In genomic region chr5:1960595-1961303, GRCh38 we compare ENCODE assay signal across 19 cellular contexts.
DNase-seq lines count a peak whose midpoint lies in the region; ATAC-seq, FAIRE-seq and TF ChIP-seq lines count a peak whose summit lies in the region.
"Had no signal": no experiment of that assay in that cellular context is flagged by ENCODE, and none has a peak within 500 bp of the region (broad histone marks: within the 10 kb centered on the region; RNA-seq: fewer than 3 reads in every experiment).

No MANE protein-coding gene starts in this region.

- H3K9ac ChIP-seq in HepG2 (ENCODE audit: insufficient read depth, low read depth, low read length) (no peak overlapping the region), K562 (ENCODE audit: insufficient read depth in 1 of 2, low read depth in 2 of 2, low read length in 2 of 2) (no peak overlapping the region)
- H3K9ac ChIP-seq: SK-N-SH had no signal

- H3K4me1 ChIP-seq in HepG2 (ENCODE audit: insufficient read depth, low read length) (no peaks in the 10 kb centered on the region), right lobe of liver (no peaks in the 10 kb centered on the region), K562 (replicated peaks in 1 of 2; ENCODE audit: control insufficient read depth in 2 of 2, insufficient read depth in 2 of 2, low read length in 2 of 2) (no peaks in the 10 kb centered on the region; a peak in 2 of 5 replicates), uterus (no peaks in the 10 kb centered on the region)
- H3K4me1 ChIP-seq: HAP-1 had no signal

- H3K4me2 ChIP-seq in HepG2 (ENCODE audit: low read depth, low read length) (no peak overlapping the region), K562 (ENCODE audit: insufficient read depth, low read length) (no peak overlapping the region)
- H3K4me2 ChIP-seq: SK-N-SH had no signal

- H2AFZ ChIP-seq in HepG2 (ENCODE audit: low read length) (no peak overlapping the region), K562 (ENCODE audit: low read depth, low read length) (no peak overlapping the region)

- TF ChIP-seq POLR2A in HepG2 (IDR thresholded peaks at IDR 0.05; ENCODE audit: insufficient read depth in 1 of 2, low read depth in 2 of 2, low read length in 2 of 2) (no peak), right lobe of liver (IDR thresholded peaks at IDR 0.05) (no peak), K562 (conservative IDR thresholded peaks at IDR 0.05) (no peak), uterus (IDR thresholded peaks at IDR 0.05) (no peak)

- in situ Hi-C loops in HepG2 (cut with HindIII; ENCODE audit: extremely low pct_ligation_motif_present, low pct_unique_long_range_greater_than_20kb) = no loop called here
- in situ Hi-C loops in K562 (cut with MboI) = no loop called here

- H3K4me3 ChIP-seq in HepG2 (replicated peaks in 1 of 3; ENCODE audit: insufficient read depth in 1 of 3, low read depth in 2 of 3, low read length in 3 of 3) (no peak overlapping the region), right lobe of liver (no peak overlapping the region), K562 (no peak overlapping the region), uterus (no peak overlapping the region)
- H3K4me3 ChIP-seq: HAP-1 had no signal

- no peak for FAIRE-seq in HepG2 (lab: Jason Lieb, UNC)
- FAIRE-seq in K562 (lab: Jason Lieb, UNC) = peak; percentile 11
- FAIRE-seq: G401.6 had no signal

- POLR2A ChIA-PET in HepG2 (lab: Yijun Ruan, JAX) = no interaction called here
- POLR2A ChIA-PET in K562 (lab: Yijun Ruan, JAX) = no interaction called here

- H3K27ac ChIP-seq in HepG2 (ENCODE audit: extremely low read length, insufficient read depth, low read length) = no peak overlapping the region
- H3K27ac ChIP-seq in right lobe of liver = no peak overlapping the region
- no peak overlapping the region; the same call in 2 of the 3 replicates for H3K27ac ChIP-seq in K562 (ENCODE audit: extremely low read depth, low read depth, low read length)
- H3K27ac ChIP-seq in uterus = no peak overlapping the region

- no peaks in the 10 kb centered on the region for H3K9me3 ChIP-seq in HepG2 (ENCODE audit: low read length)
- no peaks in the 10 kb centered on the region for H3K9me3 ChIP-seq in right lobe of liver
- no peaks in the 10 kb centered on the region; the same call in 1 of the 2 replicates for H3K9me3 ChIP-seq in K562 (replicated peaks; ENCODE audit: control insufficient read depth, insufficient read depth, low read depth, low read length)
- H3K9me3 ChIP-seq in uterus = no peaks in the 10 kb centered on the region
- H3K9me3 ChIP-seq: HAP-1, SK-N-SH had no signal

- WGBS in HepG2 (ENCODE audit: low lambda C conversion rate) = 55% methylated on average over 8 of the region's 8 CpGs
- 82% methylated on average over 6 of the region's 8 CpGs for WGBS in right lobe of liver (ENCODE audit: insufficient coverage, low coverage, low lambda C conversion rate, missing lambda C conversion rate)
- WGBS in K562 (ENCODE audit: insufficient coverage, low coverage, missing lambda C conversion rate) = 7% methylated on average over 8 of the region's 8 CpGs

- DNase-seq in HepG2 (ENCODE audit: low spot score) = no peak
- DNase-seq in right lobe of liver = no peak
- DNase-seq in K562 (ENCODE audit: extremely low read depth in 1 of 4, low spot score in 3 of 4) = no peak
- peak; percentile 12 for DNase-seq in islet precursor cell
- DNase-seq in NCI-H774 (lab: John Stamatoyannopoulos, UW) = no peak
- no peak for DNase-seq in uterus
- DNase-seq: 8988T, AML-193, Kasumi-1, NCI-H1694, NCI-H2081, NCI-H2171 treated with DMSO at 0.1 percent for 48 hours, NCI-H526, SHP77 treated with DMSO at 0.1 percent for 48 hours, SK-N-SH had no signal

- H4K20me1 ChIP-seq in HepG2 (ENCODE audit: insufficient read depth, low read length) = no peaks in the 10 kb centered on the region
- H4K20me1 ChIP-seq in K562 (replicated peaks; ENCODE audit: control insufficient read depth, insufficient read depth, low read length) = no peaks in the 10 kb centered on the region

- no peaks in the 10 kb centered on the region for H3K36me3 ChIP-seq in HepG2 (replicated peaks in 1 of 2; ENCODE audit: control insufficient read depth in 1 of 2, insufficient read depth in 2 of 2, low read length in 2 of 2)
- no peaks in the 10 kb centered on the region for H3K36me3 ChIP-seq in right lobe of liver
- H3K36me3 ChIP-seq in K562 (ENCODE audit: control insufficient read depth, insufficient read depth, low read length) = no peaks in the 10 kb centered on the region
- H3K36me3 ChIP-seq in uterus = no peaks in the 10 kb centered on the region
- H3K36me3 ChIP-seq: HAP-1 had no signal

- no peak for TF ChIP-seq CTCF in HepG2 (CRISPR knock-in tag; IDR thresholded peaks at IDR 0.05)
- no peak for TF ChIP-seq CTCF in right lobe of liver (IDR thresholded peaks at IDR 0.05)
- TF ChIP-seq CTCF in K562 (IDR thresholded peaks at IDR 0.05 in 2 of 3, conservative IDR thresholded peaks at IDR 0.05 in 1 of 3; ENCODE audit: insufficient read depth in 2 of 3, low read depth in 1 of 3, low read length in 3 of 3) = no peak
- TF ChIP-seq CTCF in uterus (IDR thresholded peaks at IDR 0.05) = no peak

- H3K79me2 ChIP-seq in HepG2 (ENCODE audit: insufficient read depth, low read length) (no peaks in the 10 kb centered on the region), K562 (ENCODE audit: control insufficient read depth, insufficient read depth, low read length) (no peaks in the 10 kb centered on the region)

- TF ChIP-seq EP300 in HepG2 (IDR thresholded peaks at IDR 0.05; ENCODE audit: low read depth in 2 of 2, low read length in 2 of 2) (no peak), HepG2 (CRISPR knock-in tag; IDR thresholded peaks at IDR 0.05; ENCODE audit: borderline replicate concordance) (no peak), K562 (IDR thresholded peaks at IDR 0.05; ENCODE audit: low read length) (no peak)

- CTCF ChIA-PET in HepG2 (lab: Yijun Ruan, JAX; ENCODE audit: low intra/inter-chr PET ratio, low total read pairs) (no interaction called here), K562 (lab: Yijun Ruan, JAX; ENCODE audit: low intra/inter-chr PET ratio) (no interaction called here)

- peaks cover 3 to 27% of the 10 kb centered on the region in 2 experiments; a peak in 4 of 5 replicates for H3K27me3 ChIP-seq in HepG2 (ENCODE audit: control insufficient read depth in 1 of 2, insufficient read depth in 2 of 2, low read length in 2 of 2)
- H3K27me3 ChIP-seq in right lobe of liver = no peaks in the 10 kb centered on the region
- peaks cover 8 to 70% of the 10 kb centered on the region in 2 experiments; a peak in 4 of 5 replicates for H3K27me3 ChIP-seq in K562 (ENCODE audit: control insufficient read depth in 2 of 2, insufficient read depth in 2 of 2, low read length in 2 of 2)
- H3K27me3 ChIP-seq in uterus = no peaks in the 10 kb centered on the region

- BruUV-seq in HepG2 (replicated peaks; lab: Mats Ljungman, UMichigan) (no TSS peak), K562 (replicated peaks; lab: Mats Ljungman, UMichigan) (no TSS peak)

- H3K9me1 ChIP-seq in K562 (ENCODE audit: control insufficient read depth, insufficient read depth, low read length) = no peaks in the 10 kb centered on the region

- TF ChIP-seq RAD21 in HepG2 (CRISPR knock-in tag; IDR thresholded peaks at IDR 0.05) (no peak), K562 (CRISPR knock-in tag; conservative IDR thresholded peaks at IDR 0.05 in 1 of 2, IDR thresholded peaks at IDR 0.05 in 1 of 2) (no peak)

- intact Hi-C loops in HepG2 (cut with micrococcal nuclease; ENCODE audit: unreplicated experiment) (no loop called here), right lobe of liver (cut with DNase I) (no loop called here), K562 (cut with micrococcal nuclease) (no loop called here), uterus (cut with DNase I; ENCODE audit: low total_unique reads) (no loop called here)

- ATAC-seq in HepG2 (no peak), right lobe of liver (no peak), K562 (no peak), GM18868 (IDR thresholded peaks at IDR 0.05; ENCODE audit: unreplicated experiment) (no peak), GM21381 (IDR thresholded peaks at IDR 0.05; ENCODE audit: unreplicated experiment) (no peak)

TF ChIP-seq in HepG2, 621 proteins besides CTCF, POLR2A, EP300 and RAD21 (continues in another document):
- TF ChIP-seq MNT (IDR thresholded peaks at IDR 0.05) = peak; percentile 91
- TF ChIP-seq ZNF839 (CRISPR knock-in tag; IDR thresholded peaks at IDR 0.05; ENCODE audit: borderline replicate concordance) = no peak
- TF ChIP-seq KMT2A (CRISPR knock-in tag; IDR thresholded peaks at IDR 0.05) = no peak

TF ChIP-seq in K562, 482 proteins besides CTCF, POLR2A, EP300 and RAD21:
- TF ChIP-seq GTF2B (IDR thresholded peaks at IDR 0.05; ENCODE audit: extremely low read depth, insufficient read length) (no peak), ZNF436 (CRISPR knock-in tag; IDR thresholded peaks at IDR 0.05) (no peak), ARID1B (IDR thresholded peaks at IDR 0.05) (no peak), SIN3A (IDR thresholded peaks at IDR 0.05; ENCODE audit: borderline replicate concordance in 2 of 2, control insufficient read depth in 1 of 2, low read depth in 2 of 2, low read length in 2 of 2) (no peak), CTBP1 (IDR thresholded peaks at IDR 0.05; ENCODE audit: borderline replicate concordance) (no peak), EHMT2 (IDR thresholded peaks at IDR 0.05) (no peak), ELF2 (CRISPR knock-in tag; IDR thresholded peaks at IDR 0.05) (no peak), RCOR1 (IDR thresholded peaks at IDR 0.05; ENCODE audit: borderline replicate concordance in 1 of 2, low read depth in 2 of 2, low read length in 2 of 2) (no peak), DMBX1 (CRISPR knock-in tag; IDR thresholded peaks at IDR 0.05; ENCODE audit: borderline replicate concordance) (no peak), MEF2D (tag; conservative IDR thresholded peaks at IDR 0.05; ENCODE audit: low read depth) (no peak)

Comparison
In these comparisons a context has a peak if more than half of its experiments do, and no peak if none do; other contexts are left out.
1. Of the 241 proteins assayed by ChIP-seq in both HepG2 and K562: peak only in HepG2: MNT; only in K562: none; in both: none; in neither: 240.